In the genomic region with DNA sequence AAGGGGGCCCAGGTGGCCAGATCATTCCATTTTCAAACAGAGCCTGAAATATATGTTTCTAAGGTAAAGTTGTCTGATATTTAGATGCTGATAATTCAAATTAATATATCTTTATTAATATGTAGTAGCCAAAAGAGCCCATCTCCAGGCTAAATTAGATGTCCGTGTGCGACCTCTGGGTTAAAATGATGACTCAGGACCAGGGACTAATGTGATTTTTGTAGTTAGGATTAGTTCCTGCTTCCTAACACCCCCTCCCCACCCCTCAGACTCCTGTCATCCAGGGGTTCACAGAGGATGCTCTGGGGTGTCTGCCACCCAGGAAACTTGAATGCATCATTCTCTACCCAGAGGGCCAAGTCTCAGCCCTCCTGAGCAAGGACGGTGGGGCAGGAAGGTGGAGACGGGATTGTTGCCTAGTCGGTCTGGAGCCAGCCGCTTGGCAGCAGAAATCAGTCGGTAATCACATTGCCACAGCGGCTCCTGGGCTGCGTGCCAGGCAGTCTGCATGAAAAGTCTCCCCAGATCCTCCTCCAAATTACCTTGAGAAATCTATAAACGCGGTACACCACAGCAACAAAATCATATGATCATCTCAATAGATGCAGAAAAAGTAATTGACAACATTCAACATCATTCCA, we compare ENCODE assay signal across 10 cellular contexts.
DNase-seq lines count a peak whose midpoint lies in the region; ATAC-seq lines count a peak whose summit lies in the region.
"Had no signal": no experiment of that assay in that cellular context is flagged by ENCODE, and none has a peak within 500 bp of the region (broad histone marks: within the 10 kb centered on the region; RNA-seq: fewer than 3 reads in every experiment).

No MANE protein-coding gene starts in this region.

- DNase-seq in AG08395 (ENCODE audit: low spot score) = peak; percentile 48
- peak; percentile 31 for DNase-seq in NCI-H1694 (lab: John Stamatoyannopoulos, UW)
- DNase-seq in amniotic epithelial cell (ENCODE audit: low read depth) = peak; percentile 22
- DNase-seq in iris pigment epithelial cell (ENCODE audit: low read depth) = peak; percentile 44
- DNase-seq in stimulated activated CD4-positive, alpha-beta T cell treated with anti-CD3 and anti-CD28 coated beads, Interleukin-1b, Interleukin-23, amount 100 ng/mL, for 48 hours = no peak
- DNase-seq in glomerular visceral epithelial cell (ENCODE audit: extremely low spot score) = no peak
- DNase-seq: activated T-cell treated with anti-CD3 and anti-CD28 coated beads, Interleukin-2, amount 50 U/mL, for 72 hours; naive B cell had no signal

- ATAC-seq in HG03342 (IDR thresholded peaks at IDR 0.05; ENCODE audit: unreplicated experiment) (no peak), HG02763 (IDR thresholded peaks at IDR 0.05; ENCODE audit: unreplicated experiment) (no peak)
- ATAC-seq: activated T-cell treated with anti-CD3 and anti-CD28 coated beads, Interleukin-2, amount 50 U/mL, for 72 hours had no signal

Comparison
In these comparisons a context has a peak if more than half of its experiments do, and no peak if none do; other contexts are left out.
1. DNase-seq: peak in AG08395 (single experiment), NCI-H1694 (single experiment), amniotic epithelial cell (single experiment) and iris pigment epithelial cell (single experiment); none in stimulated activated CD4-positive, alpha-beta T cell treated with anti-CD3 and anti-CD28 coated beads, Interleukin-1b, Interleukin-23, amount 100 ng/mL, for 48 hours (single experiment) and glomerular visceral epithelial cell (single experiment).